In genomic region chr14:20683125-20683895, GRCh38 we compare ENCODE assay signal across 1 cellular context.
TF ChIP-seq lines count a peak whose summit lies in the region.

No MANE protein-coding gene starts in this region.

TF ChIP-seq in HepG2, 621 proteins besides CTCF, POLR2A, EP300 and RAD21 (continued from another document and continues in another):
- TF ChIP-seq, protein P1, sequence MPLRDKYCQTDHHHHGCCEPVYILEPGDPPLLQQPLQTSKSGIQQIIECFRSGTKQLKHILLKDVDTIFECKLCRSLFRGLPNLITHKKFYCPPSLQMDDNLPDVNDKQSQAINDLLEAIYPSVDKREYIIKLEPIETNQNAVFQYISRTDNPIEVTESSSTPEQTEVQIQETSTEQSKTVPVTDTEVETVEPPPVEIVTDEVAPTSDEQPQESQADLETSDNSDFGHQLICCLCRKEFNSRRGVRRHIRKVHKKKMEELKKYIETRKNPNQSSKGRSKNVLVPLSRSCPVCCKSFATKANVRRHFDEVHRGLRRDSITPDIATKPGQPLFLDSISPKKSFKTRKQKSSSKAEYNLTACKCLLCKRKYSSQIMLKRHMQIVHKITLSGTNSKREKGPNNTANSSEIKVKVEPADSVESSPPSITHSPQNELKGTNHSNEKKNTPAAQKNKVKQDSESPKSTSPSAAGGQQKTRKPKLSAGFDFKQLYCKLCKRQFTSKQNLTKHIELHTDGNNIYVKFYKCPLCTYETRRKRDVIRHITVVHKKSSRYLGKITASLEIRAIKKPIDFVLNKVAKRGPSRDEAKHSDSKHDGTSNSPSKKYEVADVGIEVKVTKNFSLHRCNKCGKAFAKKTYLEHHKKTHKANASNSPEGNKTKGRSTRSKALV (CRISPR knock-in tag; IDR thresholded peaks at IDR 0.05) = peak; percentile 11; the same call in 1 of the 2 replicates
- TF ChIP-seq, protein P2, sequence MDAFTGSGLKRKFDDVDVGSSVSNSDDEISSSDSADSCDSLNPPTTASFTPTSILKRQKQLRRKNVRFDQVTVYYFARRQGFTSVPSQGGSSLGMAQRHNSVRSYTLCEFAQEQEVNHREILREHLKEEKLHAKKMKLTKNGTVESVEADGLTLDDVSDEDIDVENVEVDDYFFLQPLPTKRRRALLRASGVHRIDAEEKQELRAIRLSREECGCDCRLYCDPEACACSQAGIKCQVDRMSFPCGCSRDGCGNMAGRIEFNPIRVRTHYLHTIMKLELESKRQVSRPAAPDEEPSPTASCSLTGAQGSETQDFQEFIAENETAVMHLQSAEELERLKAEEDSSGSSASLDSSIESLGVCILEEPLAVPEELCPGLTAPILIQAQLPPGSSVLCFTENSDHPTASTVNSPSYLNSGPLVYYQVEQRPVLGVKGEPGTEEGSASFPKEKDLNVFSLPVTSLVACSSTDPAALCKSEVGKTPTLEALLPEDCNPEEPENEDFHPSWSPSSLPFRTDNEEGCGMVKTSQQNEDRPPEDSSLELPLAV (CRISPR knock-in tag; conservative IDR thresholded peaks at IDR 0.05; ENCODE audit: low read depth) = no peak
- TF ChIP-seq ZNF543 (CRISPR knock-in tag; IDR thresholded peaks at IDR 0.05) (0 out of 2 replicates have a peak, but pooled peaks have one; percentile 22), RARG (CRISPR knock-in tag; IDR thresholded peaks at IDR 0.05; ENCODE audit: low read depth) (no peak), ZNF616 (CRISPR knock-in tag; IDR thresholded peaks at IDR 0.05; ENCODE audit: low read depth) (no peak), ZNF687 (CRISPR knock-in tag; IDR thresholded peaks at IDR 0.05) (no peak), KDM2A (CRISPR knock-in tag; IDR thresholded peaks at IDR 0.05; ENCODE audit: borderline replicate concordance, low read depth) (peak; percentile 4; the same call in 1 of the 2 replicates), NR3C1 (CRISPR knock-in tag; IDR thresholded peaks at IDR 0.05) (no peak), SMAD1 (CRISPR knock-in tag; IDR thresholded peaks at IDR 0.05; ENCODE audit: borderline replicate concordance, low read depth) (no peak), SUZ12 (IDR thresholded peaks at IDR 0.05; ENCODE audit: low read depth, low read length) (no peak), MAF1 (CRISPR knock-in tag; IDR thresholded peaks at IDR 0.05; ENCODE audit: borderline replicate concordance) (peak; percentile 98), RFXANK (CRISPR knock-in tag; IDR thresholded peaks at IDR 0.05) (no peak), MEF2D (CRISPR knock-in tag; IDR thresholded peaks at IDR 0.05) (no peak), SNRNP70 (IDR thresholded peaks at IDR 0.05; ENCODE audit: low read depth, low read length) (no peak), THAP7 (CRISPR knock-in tag; IDR thresholded peaks at IDR 0.05) (peak; percentile 83; the same call in 1 of the 2 replicates), KLF12 (CRISPR knock-in tag; IDR thresholded peaks at IDR 0.05; ENCODE audit: borderline replicate concordance) (no peak), ARID5B (CRISPR knock-in tag; IDR thresholded peaks at IDR 0.05) (peak; percentile 40; the same call in 1 of the 2 replicates), AGO1 (IDR thresholded peaks at IDR 0.05; ENCODE audit: low read depth, low read length, poor library complexity, severe bottlenecking) (no peak), RORA (CRISPR knock-in tag; IDR thresholded peaks at IDR 0.05) (no peak), ZUFSP (CRISPR knock-in tag; IDR thresholded peaks at IDR 0.05; ENCODE audit: borderline replicate concordance) (no peak), NR1H2 (CRISPR knock-in tag; IDR thresholded peaks at IDR 0.05; ENCODE audit: borderline replicate concordance, low read depth) (no peak)
- TF ChIP-seq, protein P3, sequence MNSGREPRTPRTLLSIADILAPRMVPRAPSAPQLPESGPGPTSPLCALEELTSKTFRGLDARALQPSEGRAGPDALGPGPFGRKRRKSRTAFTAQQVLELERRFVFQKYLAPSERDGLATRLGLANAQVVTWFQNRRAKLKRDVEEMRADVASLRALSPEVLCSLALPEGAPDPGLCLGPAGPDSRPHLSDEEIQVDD (CRISPR knock-in tag; IDR thresholded peaks at IDR 0.05; ENCODE audit: borderline replicate concordance) = no peak
- TF ChIP-seq, protein P4, sequence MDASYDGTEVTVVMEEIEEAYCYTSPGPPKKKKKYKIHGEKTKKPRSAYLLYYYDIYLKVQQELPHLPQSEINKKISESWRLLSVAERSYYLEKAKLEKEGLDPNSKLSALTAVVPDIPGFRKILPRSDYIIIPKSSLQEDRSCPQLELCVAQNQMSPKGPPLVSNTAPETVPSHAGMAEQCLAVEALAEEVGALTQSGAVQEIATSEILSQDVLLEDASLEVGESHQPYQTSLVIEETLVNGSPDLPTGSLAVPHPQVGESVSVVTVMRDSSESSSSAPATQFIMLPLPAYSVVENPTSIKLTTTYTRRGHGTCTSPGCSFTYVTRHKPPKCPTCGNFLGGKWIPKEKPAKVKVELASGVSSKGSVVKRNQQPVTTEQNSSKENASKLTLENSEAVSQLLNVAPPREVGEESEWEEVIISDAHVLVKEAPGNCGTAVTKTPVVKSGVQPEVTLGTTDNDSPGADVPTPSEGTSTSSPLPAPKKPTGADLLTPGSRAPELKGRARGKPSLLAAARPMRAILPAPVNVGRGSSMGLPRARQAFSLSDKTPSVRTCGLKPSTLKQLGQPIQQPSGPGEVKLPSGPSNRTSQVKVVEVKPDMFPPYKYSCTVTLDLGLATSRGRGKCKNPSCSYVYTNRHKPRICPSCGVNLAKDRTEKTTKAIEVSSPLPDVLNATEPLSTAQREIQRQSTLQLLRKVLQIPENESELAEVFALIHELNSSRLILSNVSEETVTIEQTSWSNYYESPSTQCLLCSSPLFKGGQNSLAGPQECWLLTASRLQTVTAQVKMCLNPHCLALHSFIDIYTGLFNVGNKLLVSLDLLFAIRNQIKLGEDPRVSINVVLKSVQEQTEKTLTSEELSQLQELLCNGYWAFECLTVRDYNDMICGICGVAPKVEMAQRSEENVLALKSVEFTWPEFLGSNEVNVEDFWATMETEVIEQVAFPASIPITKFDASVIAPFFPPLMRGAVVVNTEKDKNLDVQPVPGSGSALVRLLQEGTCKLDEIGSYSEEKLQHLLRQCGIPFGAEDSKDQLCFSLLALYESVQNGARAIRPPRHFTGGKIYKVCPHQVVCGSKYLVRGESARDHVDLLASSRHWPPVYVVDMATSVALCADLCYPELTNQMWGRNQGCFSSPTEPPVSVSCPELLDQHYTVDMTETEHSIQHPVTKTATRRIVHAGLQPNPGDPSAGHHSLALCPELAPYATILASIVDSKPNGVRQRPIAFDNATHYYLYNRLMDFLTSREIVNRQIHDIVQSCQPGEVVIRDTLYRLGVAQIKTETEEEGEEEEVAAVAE (CRISPR knock-in tag; IDR thresholded peaks at IDR 0.05; ENCODE audit: borderline replicate concordance) = no peak
- TF ChIP-seq, protein P5, sequence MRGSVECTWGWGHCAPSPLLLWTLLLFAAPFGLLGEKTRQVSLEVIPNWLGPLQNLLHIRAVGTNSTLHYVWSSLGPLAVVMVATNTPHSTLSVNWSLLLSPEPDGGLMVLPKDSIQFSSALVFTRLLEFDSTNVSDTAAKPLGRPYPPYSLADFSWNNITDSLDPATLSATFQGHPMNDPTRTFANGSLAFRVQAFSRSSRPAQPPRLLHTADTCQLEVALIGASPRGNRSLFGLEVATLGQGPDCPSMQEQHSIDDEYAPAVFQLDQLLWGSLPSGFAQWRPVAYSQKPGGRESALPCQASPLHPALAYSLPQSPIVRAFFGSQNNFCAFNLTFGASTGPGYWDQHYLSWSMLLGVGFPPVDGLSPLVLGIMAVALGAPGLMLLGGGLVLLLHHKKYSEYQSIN (CRISPR knock-in tag; IDR thresholded peaks at IDR 0.05; ENCODE audit: borderline replicate concordance) = no peak
- TF ChIP-seq, protein P6, sequence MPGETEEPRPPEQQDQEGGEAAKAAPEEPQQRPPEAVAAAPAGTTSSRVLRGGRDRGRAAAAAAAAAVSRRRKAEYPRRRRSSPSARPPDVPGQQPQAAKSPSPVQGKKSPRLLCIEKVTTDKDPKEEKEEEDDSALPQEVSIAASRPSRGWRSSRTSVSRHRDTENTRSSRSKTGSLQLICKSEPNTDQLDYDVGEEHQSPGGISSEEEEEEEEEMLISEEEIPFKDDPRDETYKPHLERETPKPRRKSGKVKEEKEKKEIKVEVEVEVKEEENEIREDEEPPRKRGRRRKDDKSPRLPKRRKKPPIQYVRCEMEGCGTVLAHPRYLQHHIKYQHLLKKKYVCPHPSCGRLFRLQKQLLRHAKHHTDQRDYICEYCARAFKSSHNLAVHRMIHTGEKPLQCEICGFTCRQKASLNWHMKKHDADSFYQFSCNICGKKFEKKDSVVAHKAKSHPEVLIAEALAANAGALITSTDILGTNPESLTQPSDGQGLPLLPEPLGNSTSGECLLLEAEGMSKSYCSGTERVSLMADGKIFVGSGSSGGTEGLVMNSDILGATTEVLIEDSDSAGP (CRISPR knock-in tag; IDR thresholded peaks at IDR 0.05; ENCODE audit: borderline replicate concordance) = peak; percentile 6; the same call in 1 of the 2 replicates
- TF ChIP-seq, protein P7, sequence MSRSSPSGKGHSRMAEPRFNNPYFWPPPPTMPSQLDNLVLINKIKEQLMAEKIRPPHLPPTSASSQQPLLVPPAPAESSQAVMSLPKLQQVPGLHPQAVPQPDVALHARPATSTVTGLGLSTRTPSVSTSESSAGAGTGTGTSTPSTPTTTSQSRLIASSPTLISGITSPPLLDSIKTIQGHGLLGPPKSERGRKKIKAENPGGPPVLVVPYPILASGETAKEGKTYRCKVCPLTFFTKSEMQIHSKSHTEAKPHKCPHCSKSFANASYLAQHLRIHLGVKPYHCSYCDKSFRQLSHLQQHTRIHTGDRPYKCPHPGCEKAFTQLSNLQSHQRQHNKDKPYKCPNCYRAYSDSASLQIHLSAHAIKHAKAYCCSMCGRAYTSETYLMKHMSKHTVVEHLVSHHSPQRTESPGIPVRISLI (CRISPR knock-in tag; IDR thresholded peaks at IDR 0.05; ENCODE audit: borderline replicate concordance) = peak; percentile 64; the same call in 1 of the 2 replicates
